In the genomic region with DNA sequence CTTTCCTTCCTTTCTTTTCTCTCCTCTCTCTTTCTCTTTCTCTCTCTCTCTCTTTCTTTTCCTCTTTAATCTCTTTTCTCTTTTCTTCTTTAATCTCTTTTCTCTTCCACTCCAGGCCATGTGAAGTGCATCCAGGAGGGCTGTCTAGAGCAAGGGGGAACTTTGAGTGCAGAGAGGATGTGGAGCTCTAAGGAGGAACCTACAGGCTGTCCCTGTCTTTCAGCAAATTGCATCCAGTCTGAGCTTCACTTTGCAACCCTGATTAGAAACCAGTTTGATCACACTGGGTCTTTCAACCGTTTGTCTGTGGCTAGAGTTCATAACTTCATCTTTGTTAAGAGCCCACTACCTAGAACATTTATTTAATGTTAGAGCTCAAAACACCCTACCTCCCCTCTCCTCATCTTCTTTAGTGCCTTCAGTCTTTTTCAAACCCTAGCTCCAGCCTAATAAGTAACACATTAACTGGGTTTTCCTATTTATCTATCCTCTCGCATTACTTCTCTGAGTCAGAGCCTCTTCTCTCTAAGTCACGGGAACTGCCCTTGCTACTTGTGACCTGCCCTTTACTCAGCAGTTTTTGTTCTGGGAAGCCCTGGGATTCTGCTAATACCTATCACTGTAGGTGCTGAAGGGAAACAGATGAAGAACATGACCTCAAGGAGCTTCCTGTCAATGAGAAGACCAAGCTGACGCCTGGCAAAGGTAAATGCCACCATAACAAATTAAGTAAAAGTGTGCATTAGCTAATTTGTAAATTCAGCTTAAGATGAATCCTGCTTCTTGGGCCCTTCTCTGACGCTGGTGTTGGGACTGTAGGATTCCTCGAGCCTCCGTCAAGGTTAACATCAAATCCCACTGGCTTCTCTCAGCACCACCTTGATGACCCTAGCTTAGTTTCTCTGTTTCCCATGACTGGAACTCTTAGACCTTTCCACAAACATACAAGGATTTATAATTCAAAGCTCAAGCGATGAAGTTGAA, we compare ENCODE assay signal across 12 cellular contexts. TPM values are rescaled to one million over a fixed set of nuclear protein-coding genes. Genes with fewer than 3 reads are reported as not detected.
DNase-seq lines count a peak whose midpoint lies in the region; ATAC-seq and TF ChIP-seq lines count a peak whose summit lies in the region.
"Had no signal": no experiment of that assay in that cellular context is flagged by ENCODE, and none has a peak within 500 bp of the region (broad histone marks: within the 10 kb centered on the region; RNA-seq: fewer than 3 reads in every experiment).

A gene with protein sequence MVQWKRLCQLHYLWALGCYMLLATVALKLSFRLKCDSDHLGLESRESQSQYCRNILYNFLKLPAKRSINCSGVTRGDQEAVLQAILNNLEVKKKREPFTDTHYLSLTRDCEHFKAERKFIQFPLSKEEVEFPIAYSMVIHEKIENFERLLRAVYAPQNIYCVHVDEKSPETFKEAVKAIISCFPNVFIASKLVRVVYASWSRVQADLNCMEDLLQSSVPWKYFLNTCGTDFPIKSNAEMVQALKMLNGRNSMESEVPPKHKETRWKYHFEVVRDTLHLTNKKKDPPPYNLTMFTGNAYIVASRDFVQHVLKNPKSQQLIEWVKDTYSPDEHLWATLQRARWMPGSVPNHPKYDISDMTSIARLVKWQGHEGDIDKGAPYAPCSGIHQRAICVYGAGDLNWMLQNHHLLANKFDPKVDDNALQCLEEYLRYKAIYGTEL (plus strand): TSS at position 507 of the 984 bp plus-strand sequence. CDS start 6,456 bp downstream, outside the sequence.

- H3K9me3 ChIP-seq in Caco-2 (0 out of 2 replicates have a peak, but pooled peaks cover 3% of the 10 kb centered on the region), colonic mucosa (no peaks in the 10 kb centered on the region), lung (ENCODE audit: control insufficient read depth in 2 of 2, insufficient read depth in 1 of 2, low read length in 1 of 2) (no peaks in the 10 kb centered on the region)

- peaks cover 8% of the 10 kb centered on the region for H3K36me3 Mint-ChIP-seq in Caco-2 (ENCODE audit: insufficient read depth, unreplicated experiment)

- ATAC-seq in lung (ENCODE audit: insufficient read depth, low FRiP score) (peak; percentile 47), GM18502 (IDR thresholded peaks at IDR 0.05; ENCODE audit: poor library complexity, unreplicated experiment) (no peak), GM18511 (IDR thresholded peaks at IDR 0.05; ENCODE audit: unreplicated experiment) (no peak), GM21576 (IDR thresholded peaks at IDR 0.05; ENCODE audit: unreplicated experiment) (no peak)

- DNase-seq in Caco-2, result peak; percentile 48 to 54
- DNase-seq in LoVo (ENCODE audit: low spot score), result peak; percentile 90
- DNase-seq in colonic mucosa, result peak; percentile 74
- no peak for DNase-seq in lung (ENCODE audit: low spot score)
- DNase-seq in NCI-H1092 (lab: John Stamatoyannopoulos, UW), result no peak
- DNase-seq: NCI-H1436, T-helper 1 cell had no signal

- H3K36me3 ChIP-seq in Caco-2 (ENCODE audit: control insufficient read depth, insufficient read depth, low read length) (no peaks in the 10 kb centered on the region), colonic mucosa (no peaks in the 10 kb centered on the region), lung (ENCODE audit: control insufficient read depth in 2 of 2, insufficient read depth in 2 of 2, low read length in 2 of 2) (no peaks in the 10 kb centered on the region)

- POLR2A ChIA-PET in Caco-2 (lab: Charles Lee), result no interaction called here

- no peaks in the 10 kb centered on the region for H3K27me3 Mint-ChIP-seq in Caco-2 (ENCODE audit: insufficient read depth, unreplicated experiment)

- H3K27ac Mint-ChIP-seq in Caco-2 (ENCODE audit: unreplicated experiment), result peak within 1 kb of the TSS; percentile 75
- H3K27ac Mint-ChIP-seq: stimulated activated naive CD8-positive, alpha-beta T cell treated with anti-CD3 and anti-CD28 coated beads, Interleukin-15, Interleukin-2, amounts not matched to agents 100 ng/mL and 50 ng/mL, for 24 hours had no signal

- H3K27ac ChIP-seq in colonic mucosa (peak within 1 kb of the TSS; percentile 80), lung (ENCODE audit: low read depth in 1 of 2, low read length in 1 of 2) (no peak within 1 kb of the TSS)

- H3K4me3 Mint-ChIP-seq in Caco-2 (ENCODE audit: unreplicated experiment), result peak within 1 kb of the TSS; percentile 48
- H3K4me3 Mint-ChIP-seq: stimulated activated naive CD8-positive, alpha-beta T cell treated with anti-CD3 and anti-CD28 coated beads, Interleukin-15, Interleukin-2, amounts not matched to agents 100 ng/mL and 50 ng/mL, for 24 hours had no signal

- peaks cover 24% of the 10 kb centered on the region for H3K9me3 Mint-ChIP-seq in Caco-2 (ENCODE audit: unreplicated experiment)
- H3K9me3 Mint-ChIP-seq: stimulated activated naive CD8-positive, alpha-beta T cell treated with anti-CD3 and anti-CD28 coated beads, Interleukin-15, Interleukin-2, amounts not matched to agents 100 ng/mL and 50 ng/mL, for 24 hours had no signal

- H3K4me3 ChIP-seq in Caco-2 (ENCODE audit: low read depth, low read length) (no peak within 1 kb of the TSS), colonic mucosa (peak within 1 kb of the TSS; percentile 38), lung (no peak within 1 kb of the TSS)

- no peaks in the 10 kb centered on the region for H3K27me3 ChIP-seq in Caco-2 (replicated peaks; ENCODE audit: control insufficient read depth, insufficient read depth, low read length)
- no peaks in the 10 kb centered on the region for H3K27me3 ChIP-seq in colonic mucosa
- no peaks in the 10 kb centered on the region for H3K27me3 ChIP-seq in lung (ENCODE audit: control insufficient read depth, insufficient read depth)

- H3K4me1 ChIP-seq in Caco-2 (peaks cover 21% of the 10 kb centered on the region), colonic mucosa (no peaks in the 10 kb centered on the region), lung (ENCODE audit: control insufficient read depth in 2 of 2, insufficient read depth in 2 of 2, low read length in 2 of 2) (peaks cover 0 to 6% of the 10 kb centered on the region in 2 donors)

- BruUV-seq in Caco-2 (replicated peaks; lab: Mats Ljungman, UMichigan), result TSS peak; percentile 86

- CTCF ChIA-PET in Caco-2 (lab: Charles Lee), result interaction anchor here (1.7 kb wide), 2 partner anchors 79 to 83 kb away, joined by 6 to 7 read pairs; no protein-coding TSS in a partner anchor

- WGBS in lung, 2 donors, result 70 to 83% methylated on average over 8 of the region's 8 CpGs

- intact Hi-C loops in Caco-2 (cut with micrococcal nuclease; ENCODE audit: unreplicated experiment), result no loop called here
- intact Hi-C loops in colonic mucosa (cut with DNase I), result loop anchor here (5.0 kb wide), 1 partner anchor 64 kb away; no protein-coding TSS in a partner anchor

- peaks cover 24% of the 10 kb centered on the region for H3K4me1 Mint-ChIP-seq in Caco-2 (ENCODE audit: low read depth, unreplicated experiment)

- H3K9ac ChIP-seq in colonic mucosa (ENCODE audit: low read depth in 2 of 2, low read length in 2 of 2), result peak within 1 kb of the TSS; percentile 28 to 71

- TF ChIP-seq CTCF in Caco-2 (IDR thresholded peaks at IDR 0.05; ENCODE audit: insufficient read depth in 1 of 2, low read depth in 1 of 2, low read length in 1 of 2, severe bottlenecking in 1 of 2, unreplicated experiment in 1 of 2) (no peak), colonic mucosa (IDR thresholded peaks at IDR 0.05) (no peak), lung (IDR thresholded peaks at IDR 0.05; ENCODE audit: control extremely low read depth, extremely low read depth) (no peak)

RNA-seq across cellular contexts. Expression of the gene that starts here (rescaled TPM):
- 1.9 and 2.5 TPM in 2 replicates for total RNA-seq in Caco-2 (2022)
- 100 to 1,000 TPM; 261 to 365 TPM for total RNA-seq in colonic mucosa
- 1 to 10 TPM in 1 of 2 donors, under 1 TPM in 1; 0.63 to 3.7 TPM for total RNA-seq in lung
- polyA plus RNA-seq in lung, result 1 to 10 TPM in 1 of 2 donors, under 1 TPM in 1; 0.85 to 3.7 TPM
- polyA plus RNA-seq: CD14-positive monocyte had no signal

Comparison
In these comparisons a context has a peak if more than half of its experiments do, and no peak if none do; other contexts are left out.
1. RNA of the gene that starts here (total RNA-seq): 261 to 365 TPM in colonic mucosa; 0.63 to 3.7 TPM in lung and 1.9 to 2.5 TPM in Caco-2; every median in the first group is over 10 times any median in the second.
2. DNase-seq: peak in Caco-2 (2 of 2), LoVo (single experiment) and colonic mucosa (single experiment); none in lung (single experiment) and NCI-H1092 (single experiment).